Comparison of ENCODE assay signal across 8 cellular contexts in genomic region chr3:126522363-126522788, GRCh38. TPM values are rescaled to one million over a fixed set of nuclear protein-coding genes. Genes with fewer than 3 reads are reported as not detected.
A peak's percentile ranks its signal among the peaks of the same experiment; 100 is the strongest.
DNase-seq lines count a peak whose midpoint lies in the region; ATAC-seq, FAIRE-seq and TF ChIP-seq lines count a peak whose summit lies in the region.

No MANE protein-coding gene starts in this region.

- TF ChIP-seq CTCF in esophagus muscularis mucosa (IDR thresholded peaks at IDR 0.05), result peak in 2 of 3 experiments; percentile 80 to 91

- H3K27ac ChIP-seq in esophagus muscularis mucosa (replicated peaks in 1 of 4) (no peak overlapping the region), substantia nigra (ENCODE audit: low read depth, low read length, poor library complexity, severe bottlenecking) (no peak overlapping the region)

- FAIRE-seq in GM12891 (lab: Jason Lieb, UNC), result peak; percentile 63

- 3% methylated on average over 3 of the region's 6 CpGs for WGBS in esophagus muscularis mucosa

- no peaks in the 10 kb centered on the region for H3K36me3 ChIP-seq in esophagus muscularis mucosa

- H3K27me3 Mint-ChIP-seq in naive B cell, result peaks cover 18 to 48% (median 36%) of the 10 kb centered on the region in 3 donors

- no peaks in the 10 kb centered on the region for H3K9me3 Mint-ChIP-seq in naive B cell

- peak overlapping the region in 2 of 6 donors; percentile 6 to 58 for H3K27ac Mint-ChIP-seq in naive B cell

- H3K4me3 Mint-ChIP-seq in naive B cell, result no peak overlapping the region

- no peak for TF ChIP-seq EP300 in esophagus muscularis mucosa (IDR thresholded peaks at IDR 0.05)

- intact Hi-C loops in esophagus muscularis mucosa (cut with DNase I), result no loop called here

- peaks cover 0 to 52% (median 8%) of the 10 kb centered on the region in 4 donors for H3K27me3 ChIP-seq in esophagus muscularis mucosa

- peaks cover 0 to 20% (median 8%) of the 10 kb centered on the region in 3 donors for H3K4me1 Mint-ChIP-seq in naive B cell

- no peaks in the 10 kb centered on the region for H3K9me3 ChIP-seq in esophagus muscularis mucosa

- H3K4me3 ChIP-seq in esophagus muscularis mucosa, result no peak overlapping the region

- H3K36me3 Mint-ChIP-seq in naive B cell, result no peaks in the 10 kb centered on the region

- TF ChIP-seq POLR2A in GM12891 (IDR thresholded peaks at IDR 0.05; ENCODE audit: low read depth, low read length), result no peak
- no peak for TF ChIP-seq POLR2A in esophagus muscularis mucosa (IDR thresholded peaks at IDR 0.05; ENCODE audit: low read depth)

- ATAC-seq in naive B cell (ENCODE audit: low read depth in 2 of 2) (peak in 1 of 2 donors; percentile 5), GM19324 (IDR thresholded peaks at IDR 0.05; ENCODE audit: low FRiP score, unreplicated experiment) (no peak)

- peak; percentile 89 for DNase-seq in AG08396 (ENCODE audit: low spot score)
- DNase-seq in GM12891 (ENCODE audit: insufficient read length, low spot score), result peak; percentile 69
- peak; percentile 38 for DNase-seq in NCI-H460 (ENCODE audit: extremely low read depth, low read depth)
- DNase-seq in activated CD8-positive, alpha-beta memory T cell treated with anti-CD3 and anti-CD28 coated beads, Interleukin-2, amount 50 U/mL, for 4 hours, result peak; percentile 46
- no peak for DNase-seq in esophagus muscularis mucosa (ENCODE audit: extremely low spot score)
- DNase-seq in naive B cell, result peak; percentile 30
- DNase-seq in substantia nigra (lab: John Stamatoyannopoulos, UW), result peak in 35 of 49 donors; percentile 4 to 66 (median 38)

- H3K4me1 ChIP-seq in esophagus muscularis mucosa, result peaks cover 3 to 23% (median 18%) of the 10 kb centered on the region in 4 donors

TF ChIP-seq in GM12891, 5 proteins besides CTCF, POLR2A, EP300 and RAD21:
- TF ChIP-seq POLR2AphosphoS5 (IDR thresholded peaks at IDR 0.05; ENCODE audit: low read depth, low read length), result no peak
- TF ChIP-seq TAF1 (IDR thresholded peaks at IDR 0.05; ENCODE audit: low read depth, low read length), result no peak
- TF ChIP-seq SPI1 (IDR thresholded peaks at IDR 0.05; ENCODE audit: low read depth, low read length), result no peak
- no peak for TF ChIP-seq POU2F2 (IDR thresholded peaks at IDR 0.05; ENCODE audit: low read depth, low read length)
- no peak for TF ChIP-seq PAX5 (IDR thresholded peaks at IDR 0.05; ENCODE audit: insufficient read depth, low read length, severe bottlenecking)

RNA-seq across cellular contexts. Expression of gene CHST13, which starts 1.6 kb away (rescaled TPM):
- not detected for polyA plus RNA-seq in GM12891 (2012; ENCODE audit: low read depth, missing spikeins)
- total RNA-seq in NCI-H460 (2014; rRNA removed; shearing (Covaris generic)), result not detected in 2 replicates
- polyA plus RNA-seq in NCI-H460 (2014; cell fraction: nucleus; rRNA removed), result not detected in 2 replicates
- total RNA-seq in esophagus muscularis mucosa, result under 1 TPM; 0.19 to 0.69 (median 0.37) TPM
- under 1 TPM in 2 of 6 donors, not detected in 4; 0.16 to 0.53 TPM for polyA plus RNA-seq in naive B cell (ENCODE audit: low read depth in 6 of 6)

RNA-seq across cellular contexts. Expression of gene UROC1, which starts 4.8 kb away (rescaled TPM):
- not detected for polyA plus RNA-seq in GM12891 (2012; ENCODE audit: low read depth, missing spikeins)
- total RNA-seq in NCI-H460 (2014; rRNA removed; shearing (Covaris generic)), result not detected in 2 replicates
- polyA plus RNA-seq in NCI-H460 (2014; cell fraction: nucleus; rRNA removed), result not detected in 2 replicates
- total RNA-seq in esophagus muscularis mucosa, result not detected
- polyA plus RNA-seq in naive B cell (ENCODE audit: low read depth in 6 of 6), result not detected

RNA-seq across cellular contexts. Expression of gene C3orf22, which starts 36.4 kb away (rescaled TPM):
- polyA plus RNA-seq in GM12891 (2012; ENCODE audit: low read depth, missing spikeins), result not detected
- not detected in 2 replicates for total RNA-seq in NCI-H460 (2014; rRNA removed; shearing (Covaris generic))
- not detected in 2 replicates for polyA plus RNA-seq in NCI-H460 (2014; cell fraction: nucleus; rRNA removed)
- total RNA-seq in esophagus muscularis mucosa, result not detected
- polyA plus RNA-seq in naive B cell (ENCODE audit: low read depth in 6 of 6), result not detected

RNA-seq across cellular contexts. Expression of gene ZXDC, which starts 46.7 kb away (rescaled TPM):
- 6.2 TPM for polyA plus RNA-seq in GM12891 (2012; ENCODE audit: low read depth, missing spikeins)
- total RNA-seq in NCI-H460 (2014; rRNA removed; shearing (Covaris generic)), result 19.5 and 20.6 TPM in 2 replicates
- 21.0 and 23.9 TPM in 2 replicates for polyA plus RNA-seq in NCI-H460 (2014; cell fraction: nucleus; rRNA removed)
- total RNA-seq in esophagus muscularis mucosa, result 10 to 100 TPM; 25.8 to 41.2 (median 38.6) TPM
- 10 to 100 TPM; 11.9 to 26.9 (median 16.2) TPM for polyA plus RNA-seq in naive B cell (ENCODE audit: low read depth in 6 of 6)
